In the genomic region with DNA sequence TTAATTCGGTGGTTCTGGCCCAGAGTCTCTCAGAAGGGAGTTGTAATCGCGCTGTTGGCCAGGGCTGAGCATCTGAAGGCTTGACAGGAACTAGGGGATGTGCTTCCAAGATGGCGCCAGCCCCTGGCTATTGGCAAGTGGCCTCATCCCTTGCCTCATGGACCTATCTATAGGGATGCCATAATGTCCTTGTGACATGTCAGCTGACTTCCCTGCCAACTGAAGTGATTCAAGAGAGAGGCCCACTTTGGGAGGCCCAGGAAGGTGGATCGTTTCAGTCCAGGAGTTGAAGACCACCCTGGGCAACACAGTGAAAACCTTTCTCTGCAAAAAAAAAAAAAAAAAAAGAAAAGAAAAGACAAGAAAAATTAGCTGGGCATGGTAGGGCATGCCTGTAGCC, we compare ENCODE assay signal across 23 cellular contexts.
"Had no signal": no experiment of that assay in that cellular context is flagged by ENCODE, and none has a peak within 500 bp of the region (broad histone marks: within the 10 kb centered on the region; RNA-seq: fewer than 3 reads in every experiment).

No MANE protein-coding gene starts in this region.

- H3K27ac ChIP-seq: HL-60 had no signal

- DNase-seq: Karpas-422, KG1, MG63, NCI-H1092, NCI-H1105 treated with DMSO at 0.1 percent for 48 hours, NCI-H1417 treated with DMSO at 0.1 percent for 48 hours, NCI-H146, NCI-H1694 treated with DMSO at 0.1 percent for 48 hours, NCI-H2029, NCI-H2081 treated with DMSO at 0.1 percent for 48 hours, NCI-H2171, NCI-H226, NCI-H446 treated with DMSO at 0.1 percent for 48 hours, NCI-H510A treated with DMSO at 0.1 percent for 48 hours, NCI-H526 treated with DMSO at 0.1 percent for 48 hours, NCI-H748 treated with DMSO at 0.1 percent for 48 hours, Right ventricle myocardium superior, RPMI8226, SIG-M5, SK-N-SH, SW 1271 had no signal

- H3K9ac ChIP-seq: SK-N-SH had no signal

- H3K4me2 ChIP-seq: SK-N-SH had no signal

- H3K4me3 ChIP-seq: MG63, SJSA1 had no signal

- H3K27me3 ChIP-seq: MG63, SJSA1 had no signal

- H3K9me3 ChIP-seq: SK-N-SH had no signal

- H3K36me3 ChIP-seq: MG63, SJSA1 had no signal
